In the genomic region with DNA sequence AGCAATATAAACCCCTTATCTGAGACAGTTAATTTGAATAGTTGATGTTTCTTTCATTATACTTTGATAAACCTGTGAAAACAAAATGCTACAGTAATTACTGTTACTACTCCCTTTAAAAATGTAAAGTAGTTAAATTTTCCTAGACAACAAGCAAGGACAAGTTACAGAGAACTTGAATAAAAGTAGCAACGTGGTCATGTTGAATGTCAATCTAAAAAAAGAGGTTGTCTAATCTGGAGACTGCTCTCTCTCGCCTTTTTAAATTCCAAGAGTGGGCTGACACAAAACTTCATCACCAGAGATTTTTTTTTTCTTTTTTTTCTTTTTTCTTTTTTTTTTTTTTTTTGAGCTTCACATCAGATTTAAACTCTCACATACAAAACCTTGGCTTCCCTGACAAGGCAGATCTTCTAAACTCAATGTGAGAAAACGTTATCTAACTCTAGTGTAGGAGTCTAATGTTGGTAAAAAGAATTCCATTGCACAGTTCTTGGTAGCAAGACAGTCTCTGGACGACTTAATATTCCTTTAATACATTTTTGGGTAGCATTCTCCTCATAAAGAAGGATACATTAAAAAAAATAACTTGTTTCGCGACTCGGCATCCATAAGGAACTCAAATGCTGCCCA, we compare ENCODE assay signal across 10 cellular contexts. TPM values are rescaled to one million over a fixed set of nuclear protein-coding genes. Genes with fewer than 3 reads are reported as not detected.
DNase-seq lines count a peak whose midpoint lies in the region; ATAC-seq and TF ChIP-seq lines count a peak whose summit lies in the region.
"Had no signal": no experiment of that assay in that cellular context is flagged by ENCODE, and none has a peak within 500 bp of the region (broad histone marks: within the 10 kb centered on the region; RNA-seq: fewer than 3 reads in every experiment).

No MANE protein-coding gene starts in this region.

- H3K27ac ChIP-seq in hepatocyte (peak overlapping the region; percentile 63), smooth muscle cell (ENCODE audit: low read depth) (peak overlapping the region; percentile 87), neuronal stem cell (replicated peaks; ENCODE audit: low read length) (no peak overlapping the region)

- peak overlapping the region; percentile 47 for H3K9ac ChIP-seq in smooth muscle cell (ENCODE audit: low read depth)
- H3K9ac ChIP-seq in neuronal stem cell (ENCODE audit: low read depth, low read length, poor library complexity): no peak overlapping the region

- no peaks in the 10 kb centered on the region for H3K9me2 ChIP-seq in hepatocyte (replicated peaks; ENCODE audit: insufficient read depth)

- H3K23ac ChIP-seq in neuronal stem cell (ENCODE audit: low read depth, low read length, poor library complexity): no peak overlapping the region

- no peak overlapping the region for H2BK120ac ChIP-seq in neuronal stem cell (ENCODE audit: low read depth, low read length)

- H3K4me3 ChIP-seq in hepatocyte: peak overlapping the region; percentile 6
- peak overlapping the region; percentile 93 for H3K4me3 ChIP-seq in smooth muscle cell
- H3K4me3 ChIP-seq in neuronal stem cell (ENCODE audit: low read length in 2 of 2): no peak overlapping the region

- H4K91ac ChIP-seq in neuronal stem cell (ENCODE audit: low read depth, low read length, poor library complexity): no peak overlapping the region

- H3K14ac ChIP-seq in neuronal stem cell (ENCODE audit: low read length): no peak overlapping the region

- H2BK5ac ChIP-seq in neuronal stem cell (ENCODE audit: low read length): no peak overlapping the region

- DNase-seq in SIG-M5 treated with dmso at 0.1 percent for 504 hours (lab: John Stamatoyannopoulos, UW; ENCODE audit: unreplicated experiment) (peak; percentile 15), SIG-M5 (lab: John Stamatoyannopoulos, UW) (no peak), WTC11 (ENCODE audit: low spot score) (no peak), hepatocyte (ENCODE audit: low spot score) (no peak), smooth muscle cell (lab: John Stamatoyannopoulos, UW; ENCODE audit: unreplicated experiment) (no peak), CD1c-positive myeloid dendritic cell (ENCODE audit: extremely low spot score) (no peak), immature natural killer cell (no peak), neuronal stem cell (ENCODE audit: low spot score) (no peak)
- DNase-seq: 8988T, T-helper 1 cell had no signal

- H3K36me3 ChIP-seq in hepatocyte (replicated peaks; ENCODE audit: insufficient read depth, low read depth) (no peaks in the 10 kb centered on the region), smooth muscle cell (ENCODE audit: low read depth) (no peaks in the 10 kb centered on the region), neuronal stem cell (replicated peaks in 1 of 2; ENCODE audit: control insufficient read depth in 2 of 2, insufficient read depth in 2 of 2, low read length in 2 of 2) (peaks cover 2 to 8% of the 10 kb centered on the region in 2 donors)

- no peak overlapping the region for H2BK15ac ChIP-seq in neuronal stem cell (ENCODE audit: low read length)

- H3K4me1 Mint-ChIP-seq in WTC11: peaks cover 23% of the 10 kb centered on the region
- H3K4me1 Mint-ChIP-seq in immature natural killer cell: peaks cover 14 to 36% of the 10 kb centered on the region in 2 donors

- H4K8ac ChIP-seq in neuronal stem cell (ENCODE audit: low read depth, low read length): no peak overlapping the region

- H3K9me3 Mint-ChIP-seq in WTC11 (no peaks in the 10 kb centered on the region), immature natural killer cell (no peaks in the 10 kb centered on the region)

- H3K4me3 Mint-ChIP-seq in WTC11 (peak overlapping the region; percentile 87; the same call in 1 of the 2 replicates), immature natural killer cell (peak overlapping the region in 2 of 5 donors; percentile 17 to 18)

- H4K20me1 ChIP-seq in hepatocyte (ENCODE audit: insufficient read depth, poor library complexity, severe bottlenecking) (no peaks in the 10 kb centered on the region), smooth muscle cell (ENCODE audit: low read depth) (no peaks in the 10 kb centered on the region)

- peak overlapping the region; percentile 93 for H3K4me2 ChIP-seq in hepatocyte
- H3K4me2 ChIP-seq in smooth muscle cell: peak overlapping the region; percentile 99
- no peak overlapping the region for H3K4me2 ChIP-seq in neuronal stem cell (ENCODE audit: insufficient read depth, low read length, poor library complexity, severe bottlenecking)

- no peak overlapping the region for H2AK5ac ChIP-seq in neuronal stem cell (ENCODE audit: low read depth, low read length)

- H2BK12ac ChIP-seq in neuronal stem cell (ENCODE audit: low read length): no peak overlapping the region

- H3K79me2 ChIP-seq in hepatocyte: peaks cover 67% of the 10 kb centered on the region
- peaks cover 89% of the 10 kb centered on the region for H3K79me2 ChIP-seq in smooth muscle cell (ENCODE audit: low read depth)

- ATAC-seq in WTC11: no peak

- peaks cover 29% of the 10 kb centered on the region for H3K27me3 Mint-ChIP-seq in WTC11 (ENCODE audit: low read depth)
- H3K27me3 Mint-ChIP-seq in immature natural killer cell (ENCODE audit: low read depth in 3 of 3): peaks cover 11 to 27% (median 21%) of the 10 kb centered on the region in 3 donors

- no peak overlapping the region for H3K18ac ChIP-seq in neuronal stem cell (ENCODE audit: low read length)

- no peaks in the 10 kb centered on the region for H3K27me3 ChIP-seq in hepatocyte
- H3K27me3 ChIP-seq in smooth muscle cell (ENCODE audit: low read depth): no peaks in the 10 kb centered on the region
- H3K27me3 ChIP-seq in neuronal stem cell (ENCODE audit: control insufficient read depth in 3 of 3, insufficient read depth in 3 of 3, low read depth in 1 of 3, low read length in 3 of 3): no peaks in the 10 kb centered on the region

- TF ChIP-seq CTCF in WTC11 (IDR thresholded peaks at IDR 0.05) (no peak), hepatocyte (IDR thresholded peaks at IDR 0.05; ENCODE audit: poor library complexity) (no peak), smooth muscle cell (IDR thresholded peaks at IDR 0.05; ENCODE audit: borderline replicate concordance, insufficient read depth, poor library complexity, severe bottlenecking) (no peak)

- H3K4ac ChIP-seq in neuronal stem cell (ENCODE audit: low read length): no peak overlapping the region

- WGBS in hepatocyte (ENCODE audit: low lambda C conversion rate, missing lambda C conversion rate): 49% methylated on average over 7 of the region's 7 CpGs
- WGBS in smooth muscle cell (ENCODE audit: low lambda C conversion rate): 31% methylated on average over 7 of the region's 7 CpGs
- WGBS in neuronal stem cell (ENCODE audit: extremely low coverage in 2 of 2, insufficient read length in 2 of 2, insufficient replicate concordance in 1 of 2), 2 donors: no CpG with 5 or more reads among the region's 7 CpGs

- H3K9me3 ChIP-seq in hepatocyte (ENCODE audit: low read depth) (no peaks in the 10 kb centered on the region), smooth muscle cell (replicated peaks; ENCODE audit: low read depth) (no peaks in the 10 kb centered on the region), neuronal stem cell (replicated peaks in 1 of 2; ENCODE audit: control insufficient read depth in 2 of 2, insufficient read depth in 1 of 2, low read depth in 1 of 2, low read length in 2 of 2) (no peaks in the 10 kb centered on the region)

- no peaks in the 10 kb centered on the region for H3F3A ChIP-seq in smooth muscle cell (ENCODE audit: low read depth)

- POLR2A ChIA-PET in WTC11 (lab: Charles Lee): no interaction called here

- CTCF ChIA-PET in WTC11 (lab: Charles Lee): no interaction called here

- H3K4me1 ChIP-seq in hepatocyte (ENCODE audit: insufficient read depth) (peaks cover 19% of the 10 kb centered on the region), smooth muscle cell (ENCODE audit: low read depth) (peaks cover 27% of the 10 kb centered on the region), neuronal stem cell (ENCODE audit: control insufficient read depth in 2 of 2, insufficient read depth in 1 of 2, low read depth in 1 of 2, low read length in 2 of 2) (peaks cover 7 to 10% of the 10 kb centered on the region in 2 donors)

- H2AFZ ChIP-seq in hepatocyte (no peak overlapping the region), smooth muscle cell (ENCODE audit: low read depth) (peak overlapping the region; percentile 24), neuronal stem cell (ENCODE audit: low read length) (no peak overlapping the region)

- H3K27ac Mint-ChIP-seq in WTC11 (no peak overlapping the region), immature natural killer cell (no peak overlapping the region)

- H3K79me1 ChIP-seq in neuronal stem cell (ENCODE audit: low read depth, low read length): peaks cover 15% of the 10 kb centered on the region

- no peaks in the 10 kb centered on the region for H3K36me3 Mint-ChIP-seq in WTC11
- H3K36me3 Mint-ChIP-seq in immature natural killer cell: peaks cover 3 to 12% (median 4%) of the 10 kb centered on the region in 3 donors

TF ChIP-seq in WTC11, 78 proteins besides CTCF, POLR2A, EP300 and RAD21 (continues in another document):
- no peak for TF ChIP-seq ZNF671 (CRISPR knock-in tag; IDR thresholded peaks at IDR 0.05)
- TF ChIP-seq EMX1 (CRISPR knock-in tag; IDR thresholded peaks at IDR 0.05): no peak
- TF ChIP-seq, protein P1, sequence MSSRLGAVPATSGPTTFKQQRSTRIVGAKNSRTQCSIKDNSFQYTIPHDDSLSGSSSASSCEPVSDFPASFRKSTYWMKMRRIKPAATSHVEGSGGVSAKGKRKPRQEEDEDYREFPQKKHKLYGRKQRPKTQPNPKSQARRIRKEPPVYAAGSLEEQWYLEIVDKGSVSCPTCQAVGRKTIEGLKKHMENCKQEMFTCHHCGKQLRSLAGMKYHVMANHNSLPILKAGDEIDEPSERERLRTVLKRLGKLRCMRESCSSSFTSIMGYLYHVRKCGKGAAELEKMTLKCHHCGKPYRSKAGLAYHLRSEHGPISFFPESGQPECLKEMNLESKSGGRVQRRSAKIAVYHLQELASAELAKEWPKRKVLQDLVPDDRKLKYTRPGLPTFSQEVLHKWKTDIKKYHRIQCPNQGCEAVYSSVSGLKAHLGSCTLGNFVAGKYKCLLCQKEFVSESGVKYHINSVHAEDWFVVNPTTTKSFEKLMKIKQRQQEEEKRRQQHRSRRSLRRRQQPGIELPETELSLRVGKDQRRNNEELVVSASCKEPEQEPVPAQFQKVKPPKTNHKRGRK (CRISPR knock-in tag; IDR thresholded peaks at IDR 0.05; ENCODE audit: borderline replicate concordance): no peak
- no peak for TF ChIP-seq NR1H2 (CRISPR knock-in tag; IDR thresholded peaks at IDR 0.05)
- TF ChIP-seq NFYB (CRISPR knock-in tag; conservative IDR thresholded peaks at IDR 0.05; ENCODE audit: low read depth): no peak
- no peak for TF ChIP-seq FOXJ3 (CRISPR knock-in tag; IDR thresholded peaks at IDR 0.05; ENCODE audit: borderline replicate concordance)
- no peak for TF ChIP-seq ESRRA (CRISPR knock-in tag; IDR thresholded peaks at IDR 0.05; ENCODE audit: borderline replicate concordance)

RNA-seq across cellular contexts. Expression of a gene that starts 4.1 kb away (rescaled TPM):
- total RNA-seq in WTC11 (2021) (24.7 to 25.8 TPM (median 25.2 TPM) in 3 replicates), hepatocyte (94.2 and 99.8 TPM in 2 replicates), smooth muscle cell (68.0 and 68.3 TPM in 2 replicates)
- polyA plus RNA-seq in hepatocyte (76.8 and 91.5 TPM in 2 replicates), smooth muscle cell (40.9 and 49.5 TPM in 2 replicates), immature natural killer cell (100 to 1,000 TPM in 1 of 3 donors, 10 to 100 TPM in 2; 68.2 to 133 (median 84.0) TPM)
- polyA plus RNA-seq in neuronal stem cell (2013, experiment 1 of 2): 24.4 TPM
- polyA plus RNA-seq in neuronal stem cell (2013, experiment 2 of 2): 26.0 TPM

Comparison
In these comparisons a context has a peak if more than half of its experiments do, and no peak if none do; other contexts are left out.
1. H3K4me3 ChIP-seq: peak in hepatocyte (single experiment) and smooth muscle cell (single experiment); none in neuronal stem cell (0 of 2).